ENCODE assay signal across 17 cellular contexts in the genomic region with DNA sequence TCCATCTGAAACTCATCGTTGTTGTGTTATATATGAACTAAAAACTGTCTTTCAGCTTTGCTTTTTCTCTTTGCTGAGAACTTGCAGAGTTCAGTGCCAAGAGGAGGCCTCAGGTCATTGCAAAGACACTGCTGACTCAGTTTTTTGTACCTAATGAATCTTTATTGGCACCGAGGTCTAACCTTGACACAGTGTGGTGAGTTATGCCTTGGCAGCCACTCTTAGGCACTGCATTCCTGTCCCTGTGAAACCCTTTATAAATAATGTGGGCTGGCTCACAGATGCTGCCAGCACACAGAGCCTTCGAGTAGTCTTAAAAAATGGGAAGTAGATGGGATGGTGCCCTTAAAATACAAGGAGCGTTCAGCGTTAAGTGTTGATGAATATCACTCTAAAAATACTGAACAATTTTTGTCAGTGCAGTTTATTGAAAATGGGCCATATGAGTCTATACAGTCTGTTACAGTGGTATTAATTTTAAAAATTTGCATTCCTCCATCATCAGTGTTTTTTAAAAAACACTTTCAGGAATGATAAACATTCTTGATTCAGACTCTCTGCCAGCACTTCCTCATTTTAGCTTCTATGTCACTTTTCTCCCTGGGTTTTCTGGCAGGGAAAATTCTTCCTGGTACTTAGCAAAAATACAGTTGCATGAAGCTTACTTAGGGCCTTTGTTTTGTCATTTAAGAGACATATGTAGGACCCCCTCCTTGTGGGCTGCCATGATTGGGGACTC.
DNase-seq lines count a peak whose midpoint lies in the region; ATAC-seq and TF ChIP-seq lines count a peak whose summit lies in the region.
"Had no signal": no experiment of that assay in that cellular context is flagged by ENCODE, and none has a peak within 500 bp of the region (broad histone marks: within the 10 kb centered on the region; RNA-seq: fewer than 3 reads in every experiment).

No MANE protein-coding gene starts in this region.

- TF ChIP-seq CTCF in C4-2B (conservative IDR thresholded peaks at IDR 0.05) (no peak), foreskin fibroblast (IDR thresholded peaks at IDR 0.05; ENCODE audit: low read depth, low read length) (no peak)

- H3K4me3 ChIP-seq in MG63 (no peak overlapping the region), foreskin fibroblast (ENCODE audit: low read depth in 1 of 2, low read length in 2 of 2) (no peak overlapping the region)
- H3K4me3 ChIP-seq: lung, skin epidermis, uterus had no signal

- DNase-seq in MG63, result peak; percentile 89
- peak; percentile 87 for DNase-seq in fibroblast of gingiva (ENCODE audit: low read depth)
- DNase-seq in midbrain (lab: John Stamatoyannopoulos, UW), result peak; percentile 28
- no peak for DNase-seq in hippocampal formation (lab: John Stamatoyannopoulos, UW)
- no peak for DNase-seq in foreskin fibroblast
- no peak for DNase-seq in CD1c-positive myeloid dendritic cell (ENCODE audit: extremely low spot score)
- DNase-seq: activated CD8-positive, alpha-beta T cell treated with anti-CD3 and anti-CD28 coated beads for 36 hours; DMS53; HCEC 1CT; NCI-H1417; NCI-H226; uterus had no signal

- H3K9me3 ChIP-seq in MG63, result no peaks in the 10 kb centered on the region
- H3K9me3 ChIP-seq: uterus had no signal

- ATAC-seq in GM19397 (IDR thresholded peaks at IDR 0.05; ENCODE audit: unreplicated experiment), result no peak
- ATAC-seq: activated CD8-positive, alpha-beta T cell treated with anti-CD3 and anti-CD28 coated beads for 36 hours; stimulated activated effector memory CD8-positive, alpha-beta T cell treated with anti-CD3 and anti-CD28 coated beads, Interleukin-12 subunit alpha, Interleukin-12 subunit beta, amount 100 ng/mL, for 72 hours had no signal

- peak overlapping the region; percentile 47; the same call in 1 of the 2 replicates for H3K27ac ChIP-seq in C4-2B
- H3K27ac ChIP-seq: uterus had no signal

- no peaks in the 10 kb centered on the region for H3K36me3 ChIP-seq in MG63
- H3K36me3 ChIP-seq: uterus had no signal

- no peaks in the 10 kb centered on the region for H3K27me3 ChIP-seq in MG63
- H3K27me3 ChIP-seq: uterus had no signal

Comparison
In these comparisons a context has a peak if more than half of its experiments do, and no peak if none do; other contexts are left out.
1. DNase-seq: peak in MG63 (single experiment), fibroblast of gingiva (single experiment) and midbrain (single experiment); none in hippocampal formation (0 of 2), foreskin fibroblast (0 of 2) and CD1c-positive myeloid dendritic cell (single experiment).